In genomic region chr2:102266204-102266603, GRCh38 we compare ENCODE assay signal across 1 cellular context.
TF ChIP-seq lines count a peak whose summit lies in the region.

No MANE protein-coding gene starts in this region.

TF ChIP-seq in IMR-90, 13 proteins besides CTCF, POLR2A, EP300 and RAD21:
- TF ChIP-seq RFX5 (IDR thresholded peaks at IDR 0.05; ENCODE audit: low read depth, low read length), result no peak
- TF ChIP-seq BHLHE40 (IDR thresholded peaks at IDR 0.05; ENCODE audit: low read depth, low read length), result no peak
- TF ChIP-seq CEBPB (IDR thresholded peaks at IDR 0.05; ENCODE audit: low read depth, low read length), result 0 out of 2 replicates have a peak, but pooled peaks have one; percentile 18
